ENCODE assay signal across 1 cellular context in genomic region chr21:42974832-42975820, GRCh38.
TF ChIP-seq lines count a peak whose summit lies in the region.

No MANE protein-coding gene starts in this region.

TF ChIP-seq in HEK293, 187 proteins besides CTCF, POLR2A, EP300 and RAD21 (continued from another document and continues in another):
- TF ChIP-seq, protein P1, sequence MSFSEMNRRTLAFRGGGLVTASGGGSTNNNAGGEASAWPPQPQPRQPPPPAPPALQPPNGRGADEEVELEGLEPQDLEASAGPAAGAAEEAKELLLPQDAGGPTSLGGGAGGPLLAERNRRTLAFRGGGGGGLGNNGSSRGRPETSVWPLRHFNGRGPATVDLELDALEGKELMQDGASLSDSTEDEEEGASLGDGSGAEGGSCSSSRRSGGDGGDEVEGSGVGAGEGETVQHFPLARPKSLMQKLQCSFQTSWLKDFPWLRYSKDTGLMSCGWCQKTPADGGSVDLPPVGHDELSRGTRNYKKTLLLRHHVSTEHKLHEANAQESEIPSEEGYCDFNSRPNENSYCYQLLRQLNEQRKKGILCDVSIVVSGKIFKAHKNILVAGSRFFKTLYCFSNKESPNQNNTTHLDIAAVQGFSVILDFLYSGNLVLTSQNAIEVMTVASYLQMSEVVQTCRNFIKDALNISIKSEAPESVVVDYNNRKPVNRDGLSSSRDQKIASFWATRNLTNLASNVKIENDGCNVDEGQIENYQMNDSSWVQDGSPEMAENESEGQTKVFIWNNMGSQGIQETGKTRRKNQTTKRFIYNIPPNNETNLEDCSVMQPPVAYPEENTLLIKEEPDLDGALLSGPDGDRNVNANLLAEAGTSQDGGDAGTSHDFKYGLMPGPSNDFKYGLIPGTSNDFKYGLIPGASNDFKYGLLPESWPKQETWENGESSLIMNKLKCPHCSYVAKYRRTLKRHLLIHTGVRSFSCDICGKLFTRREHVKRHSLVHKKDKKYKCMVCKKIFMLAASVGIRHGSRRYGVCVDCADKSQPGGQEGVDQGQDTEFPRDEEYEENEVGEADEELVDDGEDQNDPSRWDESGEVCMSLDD (tag by site-specific recombination; IDR thresholded peaks at IDR 0.05), result peak; percentile 30; the same call in 1 of the 2 replicates
- TF ChIP-seq ZNF558 (tag by site-specific recombination; IDR thresholded peaks at IDR 0.05) (no peak), ZBTB26 (tag by site-specific recombination; optimal IDR thresholded peaks at IDR 0.05) (peak; percentile 67), ZNF837 (tag by site-specific recombination; IDR thresholded peaks at IDR 0.05) (no peak; the same call in 1 of the 2 replicates), HIC1 (tag by site-specific recombination; IDR thresholded peaks at IDR 0.05) (no peak), ZNF529 (tag by site-specific recombination; IDR thresholded peaks at IDR 0.05; ENCODE audit: insufficient replicate concordance) (no peak), ZNF621 (tag by site-specific recombination; IDR thresholded peaks at IDR 0.05) (no peak), ZNF785 (tag by site-specific recombination; IDR thresholded peaks at IDR 0.05) (no peak), KLF8 (tag by site-specific recombination; IDR thresholded peaks at IDR 0.05) (peak; percentile 58), ZNF488 (tag by site-specific recombination; IDR thresholded peaks at IDR 0.05) (no peak), REPIN1 (tag by site-specific recombination; IDR thresholded peaks at IDR 0.05; ENCODE audit: low read depth) (no peak), ZBTB11 (tag by site-specific recombination; conservative IDR thresholded peaks at IDR 0.05; ENCODE audit: low read depth) (peak; percentile 82), ZNF776 (tag by site-specific recombination; IDR thresholded peaks at IDR 0.05; ENCODE audit: borderline replicate concordance) (no peak), ZNF423 (tag by site-specific recombination; IDR thresholded peaks at IDR 0.05) (no peak), SETDB1 (IDR thresholded peaks at IDR 0.05; ENCODE audit: insufficient read length, low read length) (no peak), ZNF394 (tag by site-specific recombination; IDR thresholded peaks at IDR 0.05; ENCODE audit: borderline replicate concordance) (no peak; the same call in 1 of the 2 replicates), ZNF561 (tag by site-specific recombination; IDR thresholded peaks at IDR 0.05; ENCODE audit: borderline replicate concordance) (peak; percentile 81), ZBTB44 (tag by site-specific recombination; IDR thresholded peaks at IDR 0.05) (no peak), ZNF624 (tag by site-specific recombination; IDR thresholded peaks at IDR 0.05) (peak; percentile 38; the same call in 1 of the 2 replicates), ZNF214 (tag by site-specific recombination; IDR thresholded peaks at IDR 0.05; ENCODE audit: borderline replicate concordance) (no peak), SCRT2 (tag by site-specific recombination; IDR thresholded peaks at IDR 0.05) (no peak), ZNF501 (tag by site-specific recombination; IDR thresholded peaks at IDR 0.05) (no peak), ZNF76 (tag by site-specific recombination; IDR thresholded peaks at IDR 0.05; ENCODE audit: borderline replicate concordance, low read depth) (no peak; the same call in 1 of the 2 replicates), ZNF670 (tag by site-specific recombination; IDR thresholded peaks at IDR 0.05; ENCODE audit: low read depth) (no peak), ZXDB (tag by site-specific recombination; IDR thresholded peaks at IDR 0.05) (peak; percentile 75; the same call in 1 of the 2 replicates), ZNF366 (tag by site-specific recombination; conservative IDR thresholded peaks at IDR 0.05) (no peak)
- TF ChIP-seq, protein P2, sequence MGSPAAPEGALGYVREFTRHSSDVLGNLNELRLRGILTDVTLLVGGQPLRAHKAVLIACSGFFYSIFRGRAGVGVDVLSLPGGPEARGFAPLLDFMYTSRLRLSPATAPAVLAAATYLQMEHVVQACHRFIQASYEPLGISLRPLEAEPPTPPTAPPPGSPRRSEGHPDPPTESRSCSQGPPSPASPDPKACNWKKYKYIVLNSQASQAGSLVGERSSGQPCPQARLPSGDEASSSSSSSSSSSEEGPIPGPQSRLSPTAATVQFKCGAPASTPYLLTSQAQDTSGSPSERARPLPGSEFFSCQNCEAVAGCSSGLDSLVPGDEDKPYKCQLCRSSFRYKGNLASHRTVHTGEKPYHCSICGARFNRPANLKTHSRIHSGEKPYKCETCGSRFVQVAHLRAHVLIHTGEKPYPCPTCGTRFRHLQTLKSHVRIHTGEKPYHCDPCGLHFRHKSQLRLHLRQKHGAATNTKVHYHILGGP (tag by site-specific recombination; IDR thresholded peaks at IDR 0.05), result no peak
- TF ChIP-seq, protein P3, sequence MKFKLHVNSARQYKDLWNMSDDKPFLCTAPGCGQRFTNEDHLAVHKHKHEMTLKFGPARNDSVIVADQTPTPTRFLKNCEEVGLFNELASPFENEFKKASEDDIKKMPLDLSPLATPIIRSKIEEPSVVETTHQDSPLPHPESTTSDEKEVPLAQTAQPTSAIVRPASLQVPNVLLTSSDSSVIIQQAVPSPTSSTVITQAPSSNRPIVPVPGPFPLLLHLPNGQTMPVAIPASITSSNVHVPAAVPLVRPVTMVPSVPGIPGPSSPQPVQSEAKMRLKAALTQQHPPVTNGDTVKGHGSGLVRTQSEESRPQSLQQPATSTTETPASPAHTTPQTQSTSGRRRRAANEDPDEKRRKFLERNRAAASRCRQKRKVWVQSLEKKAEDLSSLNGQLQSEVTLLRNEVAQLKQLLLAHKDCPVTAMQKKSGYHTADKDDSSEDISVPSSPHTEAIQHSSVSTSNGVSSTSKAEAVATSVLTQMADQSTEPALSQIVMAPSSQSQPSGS (tag by site-specific recombination; IDR thresholded peaks at IDR 0.05; ENCODE audit: low read depth), result no peak
- TF ChIP-seq, protein P4, sequence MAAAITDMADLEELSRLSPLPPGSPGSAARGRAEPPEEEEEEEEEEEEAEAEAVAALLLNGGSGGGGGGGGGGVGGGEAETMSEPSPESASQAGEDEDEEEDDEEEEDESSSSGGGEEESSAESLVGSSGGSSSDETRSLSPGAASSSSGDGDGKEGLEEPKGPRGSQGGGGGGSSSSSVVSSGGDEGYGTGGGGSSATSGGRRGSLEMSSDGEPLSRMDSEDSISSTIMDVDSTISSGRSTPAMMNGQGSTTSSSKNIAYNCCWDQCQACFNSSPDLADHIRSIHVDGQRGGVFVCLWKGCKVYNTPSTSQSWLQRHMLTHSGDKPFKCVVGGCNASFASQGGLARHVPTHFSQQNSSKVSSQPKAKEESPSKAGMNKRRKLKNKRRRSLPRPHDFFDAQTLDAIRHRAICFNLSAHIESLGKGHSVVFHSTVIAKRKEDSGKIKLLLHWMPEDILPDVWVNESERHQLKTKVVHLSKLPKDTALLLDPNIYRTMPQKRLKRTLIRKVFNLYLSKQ (tag by site-specific recombination; IDR thresholded peaks at IDR 0.05; ENCODE audit: borderline replicate concordance), result no peak
- TF ChIP-seq, protein P5, sequence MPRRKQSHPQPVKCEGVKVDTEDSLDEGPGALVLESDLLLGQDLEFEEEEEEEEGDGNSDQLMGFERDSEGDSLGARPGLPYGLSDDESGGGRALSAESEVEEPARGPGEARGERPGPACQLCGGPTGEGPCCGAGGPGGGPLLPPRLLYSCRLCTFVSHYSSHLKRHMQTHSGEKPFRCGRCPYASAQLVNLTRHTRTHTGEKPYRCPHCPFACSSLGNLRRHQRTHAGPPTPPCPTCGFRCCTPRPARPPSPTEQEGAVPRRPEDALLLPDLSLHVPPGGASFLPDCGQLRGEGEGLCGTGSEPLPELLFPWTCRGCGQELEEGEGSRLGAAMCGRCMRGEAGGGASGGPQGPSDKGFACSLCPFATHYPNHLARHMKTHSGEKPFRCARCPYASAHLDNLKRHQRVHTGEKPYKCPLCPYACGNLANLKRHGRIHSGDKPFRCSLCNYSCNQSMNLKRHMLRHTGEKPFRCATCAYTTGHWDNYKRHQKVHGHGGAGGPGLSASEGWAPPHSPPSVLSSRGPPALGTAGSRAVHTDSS (tag by site-specific recombination; IDR thresholded peaks at IDR 0.05), result no peak
- TF ChIP-seq, protein P6, sequence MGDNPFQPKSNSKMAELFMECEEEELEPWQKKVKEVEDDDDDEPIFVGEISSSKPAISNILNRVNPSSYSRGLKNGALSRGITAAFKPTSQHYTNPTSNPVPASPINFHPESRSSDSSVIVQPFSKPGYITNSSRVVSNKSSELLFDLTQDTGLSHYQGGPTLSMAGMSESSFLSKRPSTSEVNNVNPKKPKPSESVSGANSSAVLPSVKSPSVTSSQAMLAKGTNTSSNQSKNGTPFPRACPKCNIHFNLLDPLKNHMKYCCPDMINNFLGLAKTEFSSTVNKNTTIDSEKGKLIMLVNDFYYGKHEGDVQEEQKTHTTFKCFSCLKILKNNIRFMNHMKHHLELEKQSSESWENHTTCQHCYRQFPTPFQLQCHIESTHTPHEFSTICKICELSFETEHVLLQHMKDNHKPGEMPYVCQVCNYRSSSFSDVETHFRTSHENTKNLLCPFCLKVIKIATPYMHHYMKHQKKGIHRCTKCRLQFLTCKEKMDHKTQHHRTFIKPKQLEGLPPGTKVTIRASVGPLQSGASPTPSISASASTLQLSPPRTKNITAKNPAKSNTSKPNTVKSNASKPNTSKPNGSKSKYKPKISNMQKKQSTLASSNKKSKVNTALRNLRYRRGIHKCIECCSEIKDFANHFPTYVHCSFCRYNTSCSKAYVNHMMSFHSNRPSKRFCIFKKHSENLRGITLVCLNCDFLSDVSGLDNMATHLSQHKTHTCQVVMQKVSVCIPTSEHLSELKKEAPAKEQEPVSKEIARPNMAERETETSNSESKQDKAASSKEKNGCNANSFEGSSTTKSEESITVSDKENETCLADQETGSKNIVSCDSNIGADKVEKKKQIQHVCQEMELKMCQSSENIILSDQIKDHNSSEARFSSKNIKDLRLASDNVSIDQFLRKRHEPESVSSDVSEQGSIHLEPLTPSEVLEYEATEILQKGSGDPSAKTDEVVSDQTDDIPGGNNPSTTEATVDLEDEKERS (tag by site-specific recombination; IDR thresholded peaks at IDR 0.05), result no peak
